ENCODE assay signal across 19 cellular contexts in the genomic region with DNA sequence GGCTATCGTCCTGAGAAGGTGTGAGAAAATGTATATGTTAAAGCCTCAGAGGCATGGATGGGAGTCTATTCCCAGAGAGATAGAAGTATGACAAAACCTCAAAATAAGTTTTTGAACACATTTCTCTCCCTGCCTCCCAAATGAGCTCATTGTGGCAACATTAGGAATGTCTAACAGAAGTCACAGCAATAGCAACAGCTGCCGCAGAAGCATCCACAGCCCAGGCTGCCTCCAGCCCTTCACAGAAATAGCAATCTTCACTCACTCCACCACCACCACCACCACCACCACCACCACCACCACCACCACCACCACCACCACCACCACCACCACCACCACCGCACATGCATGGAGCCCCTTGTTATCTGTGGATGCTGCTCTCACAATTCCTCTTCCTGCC. TPM values are rescaled to one million over a fixed set of nuclear protein-coding genes. Genes with fewer than 3 reads are reported as not detected.
"Had no signal": no experiment of that assay in that cellular context is flagged by ENCODE, and none has a peak within 500 bp of the region (broad histone marks: within the 10 kb centered on the region; RNA-seq: fewer than 3 reads in every experiment).

No MANE protein-coding gene starts in this region.

- H3K36me3 ChIP-seq: prostate gland, right lobe of liver, tibial artery, vagina had no signal

- H3K4me3 ChIP-seq: prostate gland, right lobe of liver, tibial artery, vagina had no signal

- DNase-seq: activated CD4-positive, alpha-beta T cell treated with anti-CD3 and anti-CD28 coated beads for 4 hours; activated CD8-positive, alpha-beta memory T cell treated with anti-CD3 and anti-CD28 coated beads, Interleukin-2, amount 50 U/mL, for 4 hours; activated CD8-positive, alpha-beta T cell treated with anti-CD3 and anti-CD28 coated beads, Interleukin-2, amount 10 ng/mL, durations not matched to agents 7 days and 5 days; activated gamma-delta T cell; activated naive CD8-positive, alpha-beta T cell treated with anti-CD3 and anti-CD28 coated beads for 36 hours; activated T-cell treated with anti-CD3 and anti-CD28 coated beads, Interleukin-2, amount 50 U/mL, for 72 hours; dermis blood vessel endothelial cell; effector memory CD8-positive, alpha-beta T cell; kidney; mesendoderm; right lobe of liver; stimulated activated CD4-positive, alpha-beta T cell treated with anti-CD3 and anti-CD28 coated beads, Interleukin-2, amount 100 ng/mL, for 48 hours; SW 1271; tibial artery had no signal

- ATAC-seq: activated CD8-positive, alpha-beta T cell treated with anti-CD3 and anti-CD28 coated beads, Interleukin-2, amount 10 ng/mL, durations not matched to agents 7 days and 5 days; activated T-cell treated with anti-CD3 and anti-CD28 coated beads, Interleukin-2, amount 50 U/mL, for 72 hours; effector memory CD8-positive, alpha-beta T cell; right lobe of liver; stimulated activated memory B cell treated with anti-CD40 and anti-IgM and Interleukin-4, amounts not matched to agents 10 μg/mL and 1 μg/mL and 100 μg/mL, for 72 hours; WTC11 had no signal

- H3K27me3 ChIP-seq: right lobe of liver, tibial artery, vagina had no signal

- H3K4me1 ChIP-seq: prostate gland, tibial artery had no signal

- H3K9me3 ChIP-seq: prostate gland, right lobe of liver, tibial artery, vagina had no signal

- H3K27ac ChIP-seq: prostate gland, right lobe of liver, tibial artery had no signal

RNA-seq across cellular contexts. Expression of a gene that starts 18.3 kb away (rescaled TPM):
- total RNA-seq: osteoblast had no signal

RNA-seq across cellular contexts. Expression of a gene that starts 53.0 kb away (rescaled TPM):
- total RNA-seq: vagina had no signal
